8 cellular contexts compared by ENCODE assay signal in the genomic region with DNA sequence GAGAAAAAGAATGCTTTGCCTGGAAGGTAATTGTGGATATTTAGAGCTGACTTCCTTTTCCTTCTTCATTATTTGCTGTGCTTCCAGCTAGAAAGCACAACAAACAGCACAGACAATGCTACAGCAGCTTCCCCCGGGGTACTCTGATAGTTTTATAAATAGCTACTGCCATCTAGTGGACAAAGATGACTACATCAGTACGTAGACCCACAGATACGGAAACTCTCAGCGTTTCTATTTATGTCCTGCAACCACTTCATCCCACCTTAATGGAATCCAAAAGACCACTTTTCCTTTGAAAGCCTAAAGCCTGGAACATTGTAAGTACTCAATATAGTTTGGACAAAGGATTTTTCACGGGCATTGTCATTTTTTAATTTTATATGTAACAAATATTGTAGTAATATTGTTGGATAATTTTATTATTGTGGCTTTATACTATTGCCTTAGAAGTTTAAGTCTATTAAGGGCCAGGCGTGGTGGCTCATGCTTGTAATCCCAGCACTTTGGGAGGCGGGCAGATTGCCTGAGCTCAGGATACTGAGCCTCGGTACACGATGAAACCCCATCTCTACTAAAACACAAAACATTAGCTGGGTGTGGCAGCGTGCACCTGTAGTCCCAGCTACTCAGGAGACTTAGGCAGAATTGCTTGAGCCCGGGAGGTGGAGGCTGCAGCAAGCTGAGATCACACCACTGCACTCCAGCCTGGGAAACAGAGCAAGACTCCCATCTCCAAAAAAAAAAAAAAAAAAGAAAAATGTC. TPM values are rescaled to one million over a fixed set of nuclear protein-coding genes. Genes with fewer than 3 reads are reported as not detected.
DNase-seq lines count a peak whose midpoint lies in the region; ATAC-seq and TF ChIP-seq lines count a peak whose summit lies in the region.

No MANE protein-coding gene starts in this region.

- peaks cover 70% of the 10 kb centered on the region for H3K36me3 Mint-ChIP-seq in activated B cell treated with CpG ODN at 0.5 μM for 24 hours (ENCODE audit: low read depth)

- H3K27ac ChIP-seq in ovary, result no peak overlapping the region

- no peak for TF ChIP-seq EP300 in ovary (IDR thresholded peaks at IDR 0.05)

- intact Hi-C loops in activated B cell treated with CpG ODN at 0.5 μM for 24 hours (cut with micrococcal nuclease) (loop anchor here (1.0 to 5.0 kb wide), 4 partner anchors 33 to 258 kb away; a partner anchor contains a TSS), ovary (cut with DNase I) (loop anchor here in 1 of 4 donors (10.0 kb wide), 1 partner anchor 190 kb away; no protein-coding TSS in a partner anchor)

- WGBS in ovary, 3 donors, result 17 to 25% (median 18%) methylated on average over 11 of the region's 11 CpGs

- ATAC-seq in GM19438 (IDR thresholded peaks at IDR 0.05; ENCODE audit: low read depth, unreplicated experiment), result peak; percentile 66
- peak; percentile 73 for ATAC-seq in HG03460 (IDR thresholded peaks at IDR 0.05; ENCODE audit: unreplicated experiment)
- peak; percentile 87 for ATAC-seq in activated B cell treated with CpG ODN at 0.5 μM for 24 hours (ENCODE audit: low read depth)

- no peaks in the 10 kb centered on the region for H3K27me3 ChIP-seq in ovary

- TF ChIP-seq CTCF in activated B cell treated with CpG ODN at 0.5 μM for 24 hours (IDR thresholded peaks at IDR 0.05) (peak; percentile 35), foreskin fibroblast (IDR thresholded peaks at IDR 0.05; ENCODE audit: low read depth, low read length) (peak; percentile 64), ovary (IDR thresholded peaks at IDR 0.05) (peak; percentile 34 to 58 (median 52))

- peak overlapping the region; percentile 61 for H3K27ac Mint-ChIP-seq in activated B cell treated with CpG ODN at 0.5 μM for 24 hours

- no peak overlapping the region for H3K4me3 ChIP-seq in foreskin fibroblast (ENCODE audit: low read depth in 1 of 2, low read length in 2 of 2)
- no peak overlapping the region for H3K4me3 ChIP-seq in ovary

- H3K4me3 Mint-ChIP-seq in activated B cell treated with CpG ODN at 0.5 μM for 24 hours, result no peak overlapping the region

- peaks cover under 1% of the 10 kb centered on the region for H3K4me1 ChIP-seq in ovary (ENCODE audit: insufficient read depth)

- no peaks in the 10 kb centered on the region for H3K36me3 ChIP-seq in ovary

- H3K4me1 Mint-ChIP-seq in activated B cell treated with CpG ODN at 0.5 μM for 24 hours, result peaks cover 54% of the 10 kb centered on the region

- H3K9me3 ChIP-seq in ovary, result no peaks in the 10 kb centered on the region

- H3K27me3 Mint-ChIP-seq in activated B cell treated with CpG ODN at 0.5 μM for 24 hours, result no peaks in the 10 kb centered on the region

- DNase-seq in DMS53 treated with DMSO at 0.1 percent for 48 hours (lab: John Stamatoyannopoulos, UW; ENCODE audit: unreplicated experiment) (peak; percentile 90), NCI-H345 (lab: John Stamatoyannopoulos, UW) (peak; percentile 86), activated B cell treated with CpG ODN at 0.5 μM for 24 hours (no peak), foreskin fibroblast (peak; percentile 57 to 84), ovary (no peak)
- DNase-seq in stimulated activated CD4-positive, alpha-beta T cell treated with anti-CD3 and anti-CD28 coated beads, Interleukin-4, amount 100 ng/mL, for 4 hours, result no peak

- POLR2A ChIA-PET in activated B cell treated with CpG ODN at 0.5 μM for 24 hours (lab: Charles Lee), result interaction anchor here (0.6 to 2.6 kb wide), 6 partner anchors 8 to 1560 kb away, joined by 3 to 22 read pairs (median 5); a partner anchor contains a TSS

- TF ChIP-seq POLR2A in ovary (IDR thresholded peaks at IDR 0.05), result no peak

- CTCF ChIA-PET in activated B cell treated with CpG ODN at 0.5 μM for 24 hours (lab: Charles Lee), result interaction anchor here (0.6 to 4.3 kb wide), 20 partner anchors 8 to 390 kb away, joined by 3 to 32 read pairs (median 4); a partner anchor contains a TSS

- H3K9me3 Mint-ChIP-seq in activated B cell treated with CpG ODN at 0.5 μM for 24 hours, result no peaks in the 10 kb centered on the region

RNA-seq across cellular contexts. Expression of a gene that starts 7.5 kb away (rescaled TPM):
- total RNA-seq in activated B cell treated with CpG ODN at 0.5 μM for 24 hours (1,278 and 1,380 TPM in 2 replicates), ovary (100 to 1,000 TPM; 383 to 888 (median 747) TPM)
- 1,000 to 10,000 TPM in 1 of 2 donors, 100 to 1,000 TPM in 1; 289 to 1,795 TPM for polyA plus RNA-seq in ovary

Comparison
In these comparisons a context has a peak if more than half of its experiments do, and no peak if none do; other contexts are left out.
1. DNase-seq: peak in DMS53 treated with DMSO at 0.1 percent for 48 hours (single experiment), NCI-H345 (single experiment) and foreskin fibroblast (2 of 2); none in activated B cell treated with CpG ODN at 0.5 μM for 24 hours (single experiment), ovary (0 of 5) and stimulated activated CD4-positive, alpha-beta T cell treated with anti-CD3 and anti-CD28 coated beads, Interleukin-4, amount 100 ng/mL, for 4 hours (0 of 2).
2. Peak in every context shown above with its lines, with median percentiles within 50 percentile points of each other: ATAC-seq and CTCF ChIP-seq.